In genomic region chr12:11657511-11657910, GRCh38 we compare ENCODE assay signal across 18 cellular contexts. TPM values are rescaled to one million over a fixed set of nuclear protein-coding genes. Genes with fewer than 3 reads are reported as not detected.
DNase-seq lines count a peak whose midpoint lies in the region; ATAC-seq, FAIRE-seq and TF ChIP-seq lines count a peak whose summit lies in the region.
"Had no signal": no experiment of that assay in that cellular context is flagged by ENCODE, and none has a peak within 500 bp of the region (broad histone marks: within the 10 kb centered on the region; RNA-seq: fewer than 3 reads in every experiment).

No MANE protein-coding gene starts in this region.

- no peak overlapping the region for H3K4me3 ChIP-seq in gastroesophageal sphincter
- H3K4me3 ChIP-seq: lower lobe of right lung, neural progenitor cell, right lobe of liver, tibial nerve had no signal

- no peaks in the 10 kb centered on the region for H3K9me3 Mint-ChIP-seq in activated CD8-positive, alpha-beta T cell treated with anti-CD3 and anti-CD28 coated beads for 36 hours
- no peaks in the 10 kb centered on the region for H3K9me3 Mint-ChIP-seq in activated CD8-positive, alpha-beta T cell treated with anti-CD3 and anti-CD28 coated beads, Interleukin-2, amount 10 ng/mL, durations not matched to agents 7 days and 5 days (ENCODE audit: insufficient read depth)
- H3K9me3 Mint-ChIP-seq in stimulated activated naive B cell treated with anti-CD40 and anti-IgM and Interleukin-4, amounts not matched to agents 10 μg/mL and 1 μg/mL and 100 μg/mL, for 72 hours, result no peaks in the 10 kb centered on the region
- H3K9me3 Mint-ChIP-seq: activated naive CD4-positive, alpha-beta T cell treated with anti-CD3 and anti-CD28 coated beads, Interleukin-2, amount 50 U/mL, for 72 hours; neural progenitor cell had no signal

- no peak overlapping the region for H3K27ac Mint-ChIP-seq in activated CD8-positive, alpha-beta T cell treated with anti-CD3 and anti-CD28 coated beads for 36 hours
- no peak overlapping the region for H3K27ac Mint-ChIP-seq in activated CD8-positive, alpha-beta T cell treated with anti-CD3 and anti-CD28 coated beads, Interleukin-2, amount 10 ng/mL, durations not matched to agents 7 days and 5 days
- H3K27ac Mint-ChIP-seq in stimulated activated naive B cell treated with anti-CD40 and anti-IgM and Interleukin-4, amounts not matched to agents 10 μg/mL and 1 μg/mL and 100 μg/mL, for 72 hours, result peak overlapping the region; percentile 70
- H3K27ac Mint-ChIP-seq: neural progenitor cell had no signal

- FAIRE-seq in RCC 7860 (lab: Jason Lieb, UNC), result no peak
- FAIRE-seq: GM19239 had no signal

- peaks cover 19% of the 10 kb centered on the region for H3K36me3 Mint-ChIP-seq in activated CD8-positive, alpha-beta T cell treated with anti-CD3 and anti-CD28 coated beads for 36 hours (ENCODE audit: low read depth)
- peaks cover 27% of the 10 kb centered on the region for H3K36me3 Mint-ChIP-seq in activated CD8-positive, alpha-beta T cell treated with anti-CD3 and anti-CD28 coated beads, Interleukin-2, amount 10 ng/mL, durations not matched to agents 7 days and 5 days (ENCODE audit: low read depth)
- peaks cover 38 to 39% of the 10 kb centered on the region in 2 donors for H3K36me3 Mint-ChIP-seq in stimulated activated naive B cell treated with anti-CD40 and anti-IgM and Interleukin-4, amounts not matched to agents 10 μg/mL and 1 μg/mL and 100 μg/mL, for 72 hours

- ATAC-seq in activated CD8-positive, alpha-beta T cell treated with anti-CD3 and anti-CD28 coated beads for 36 hours, result no peak
- ATAC-seq in activated CD8-positive, alpha-beta T cell treated with anti-CD3 and anti-CD28 coated beads, Interleukin-2, amount 10 ng/mL, durations not matched to agents 7 days and 5 days, result no peak
- ATAC-seq in gastroesophageal sphincter (no peak), HG03521 (IDR thresholded peaks at IDR 0.05; ENCODE audit: unreplicated experiment) (no peak), HG03039 (IDR thresholded peaks at IDR 0.05; ENCODE audit: unreplicated experiment) (no peak)
- no peak for ATAC-seq in stimulated activated naive B cell treated with anti-CD40 and anti-IgM and Interleukin-4, amounts not matched to agents 10 μg/mL and 1 μg/mL and 100 μg/mL, for 72 hours (replicated peaks)
- ATAC-seq: lower lobe of right lung, right lobe of liver had no signal

- H3K9me3 ChIP-seq in gastroesophageal sphincter, result no peaks in the 10 kb centered on the region
- H3K9me3 ChIP-seq: Caco-2, lower lobe of right lung, right lobe of liver, tibial nerve had no signal

- no peak for TF ChIP-seq CTCF in activated CD8-positive, alpha-beta T cell treated with anti-CD3 and anti-CD28 coated beads for 36 hours (IDR thresholded peaks at IDR 0.05)
- TF ChIP-seq CTCF in gastroesophageal sphincter (IDR thresholded peaks at IDR 0.05), result no peak

- H3K27ac ChIP-seq in gastroesophageal sphincter, result peak overlapping the region in 3 of 4 donors; percentile 49 to 97 (median 51)
- H3K27ac ChIP-seq: lower lobe of right lung, neural progenitor cell, right lobe of liver, tibial nerve, VCaP had no signal

- POLR2A ChIA-PET in activated CD8-positive, alpha-beta T cell treated with anti-CD3 and anti-CD28 coated beads for 36 hours (lab: Charles Lee), result interaction anchor here (0.7 to 1.2 kb wide), 4 partner anchors 7 to 1351 kb away, joined by 3 to 4 read pairs (median 4); no protein-coding TSS in a partner anchor
- POLR2A ChIA-PET in activated CD8-positive, alpha-beta T cell treated with anti-CD3 and anti-CD28 coated beads, Interleukin-2, amount 10 ng/mL, durations not matched to agents 7 days and 5 days (lab: Charles Lee), result interaction anchor here (1.1 kb wide), 1 partner anchor 9 kb away, joined by 3 read pairs; no protein-coding TSS in a partner anchor

- H3K27me3 ChIP-seq in gastroesophageal sphincter, result no peaks in the 10 kb centered on the region
- H3K27me3 ChIP-seq: neural progenitor cell, right lobe of liver, tibial nerve had no signal

- no peak for TF ChIP-seq POLR2A in gastroesophageal sphincter (IDR thresholded peaks at IDR 0.05)

- peak; percentile 27 for DNase-seq in activated CD8-positive, alpha-beta T cell treated with anti-CD3 and anti-CD28 coated beads for 36 hours
- DNase-seq in activated CD8-positive, alpha-beta T cell treated with anti-CD3 and anti-CD28 coated beads, Interleukin-2, amount 10 ng/mL, durations not matched to agents 7 days and 5 days, result no peak
- DNase-seq in RCC 7860 (ENCODE audit: low spot score), result peak; percentile 60
- DNase-seq in stimulated activated naive B cell treated with anti-CD40 and anti-IgM and Interleukin-4, amounts not matched to agents 10 μg/mL and 1 μg/mL and 100 μg/mL, for 72 hours, result no peak
- no peak for DNase-seq in activated effector memory CD4-positive, alpha-beta T cell treated with anti-CD3 and anti-CD28 coated beads, Interleukin-2, amount 50 U/mL, for 16 hours
- DNase-seq: Caco-2, lower lobe of right lung, NCI-H1048, NCI-H345, right lobe of liver had no signal

- no peaks in the 10 kb centered on the region for H3K27me3 Mint-ChIP-seq in activated CD8-positive, alpha-beta T cell treated with anti-CD3 and anti-CD28 coated beads for 36 hours
- H3K27me3 Mint-ChIP-seq in activated CD8-positive, alpha-beta T cell treated with anti-CD3 and anti-CD28 coated beads, Interleukin-2, amount 10 ng/mL, durations not matched to agents 7 days and 5 days (ENCODE audit: low read depth), result no peaks in the 10 kb centered on the region
- H3K27me3 Mint-ChIP-seq in stimulated activated naive B cell treated with anti-CD40 and anti-IgM and Interleukin-4, amounts not matched to agents 10 μg/mL and 1 μg/mL and 100 μg/mL, for 72 hours, result no peaks in the 10 kb centered on the region

- no peak for TF ChIP-seq EP300 in gastroesophageal sphincter (IDR thresholded peaks at IDR 0.05)

- peaks cover 82% of the 10 kb centered on the region for H3K4me1 Mint-ChIP-seq in activated CD8-positive, alpha-beta T cell treated with anti-CD3 and anti-CD28 coated beads for 36 hours (ENCODE audit: low read depth)
- H3K4me1 Mint-ChIP-seq in activated CD8-positive, alpha-beta T cell treated with anti-CD3 and anti-CD28 coated beads, Interleukin-2, amount 10 ng/mL, durations not matched to agents 7 days and 5 days (ENCODE audit: low read depth), result peaks cover 65% of the 10 kb centered on the region
- H3K4me1 Mint-ChIP-seq in stimulated activated naive B cell treated with anti-CD40 and anti-IgM and Interleukin-4, amounts not matched to agents 10 μg/mL and 1 μg/mL and 100 μg/mL, for 72 hours, result peaks cover 56 to 90% of the 10 kb centered on the region in 2 donors

- CTCF ChIA-PET in activated CD8-positive, alpha-beta T cell treated with anti-CD3 and anti-CD28 coated beads for 36 hours (lab: Charles Lee), result interaction anchor here (0.9 to 1.8 kb wide), 2 partner anchors 76 to 160 kb away, joined by 3 to 4 read pairs; no protein-coding TSS in a partner anchor
- CTCF ChIA-PET in activated CD8-positive, alpha-beta T cell treated with anti-CD3 and anti-CD28 coated beads, Interleukin-2, amount 10 ng/mL, durations not matched to agents 7 days and 5 days (lab: Charles Lee), result interaction anchor here (0.7 to 4.2 kb wide), 3 partner anchors 110 to 376 kb away, joined by 3 to 16 read pairs (median 3); no protein-coding TSS in a partner anchor

- no peak overlapping the region for H3K4me3 Mint-ChIP-seq in activated CD8-positive, alpha-beta T cell treated with anti-CD3 and anti-CD28 coated beads for 36 hours
- no peak overlapping the region for H3K4me3 Mint-ChIP-seq in activated CD8-positive, alpha-beta T cell treated with anti-CD3 and anti-CD28 coated beads, Interleukin-2, amount 10 ng/mL, durations not matched to agents 7 days and 5 days
- H3K4me3 Mint-ChIP-seq in stimulated activated naive B cell treated with anti-CD40 and anti-IgM and Interleukin-4, amounts not matched to agents 10 μg/mL and 1 μg/mL and 100 μg/mL, for 72 hours, result no peak overlapping the region
- H3K4me3 Mint-ChIP-seq: neural progenitor cell had no signal

- H3K4me1 ChIP-seq in gastroesophageal sphincter, result peaks cover 5 to 86% (median 49%) of the 10 kb centered on the region in 3 donors
- H3K4me1 ChIP-seq: Caco-2 had no signal

- intact Hi-C loops in activated CD8-positive, alpha-beta T cell treated with anti-CD3 and anti-CD28 coated beads for 36 hours (cut with micrococcal nuclease), result loop anchor here (10.0 kb wide), 1 partner anchor 247 kb away; no protein-coding TSS in a partner anchor

- H3K36me3 ChIP-seq in gastroesophageal sphincter, result no peaks in the 10 kb centered on the region
- H3K36me3 ChIP-seq: neural progenitor cell, right lobe of liver, tibial nerve had no signal

- 68 to 70% methylated on average over 6 of the region's 6 CpGs for WGBS in gastroesophageal sphincter (ENCODE audit: low coverage in 1 of 2), 2 donors

RNA-seq across cellular contexts. Expression of gene ETV6, which starts 8.0 kb away (rescaled TPM):
- total RNA-seq in activated CD8-positive, alpha-beta T cell treated with anti-CD3 and anti-CD28 coated beads for 36 hours, result 10 to 100 TPM; 20.5 to 22.7 TPM
- 10 to 100 TPM; 22.1 to 26.1 TPM for total RNA-seq in activated CD8-positive, alpha-beta T cell treated with anti-CD3 and anti-CD28 coated beads, Interleukin-2, amount 10 ng/mL, durations not matched to agents 7 days and 5 days
- 10 to 100 TPM; 18.7 to 30.1 (median 21.1) TPM for total RNA-seq in gastroesophageal sphincter

Comparison
In these comparisons a context has a peak if more than half of its experiments do, and no peak if none do; other contexts are left out.
1. DNase-seq: peak in activated CD8-positive, alpha-beta T cell treated with anti-CD3 and anti-CD28 coated beads for 36 hours (single experiment) and RCC 7860 (single experiment); none in activated CD8-positive, alpha-beta T cell treated with anti-CD3 and anti-CD28 coated beads, Interleukin-2, amount 10 ng/mL, durations not matched to agents 7 days and 5 days (single experiment), stimulated activated naive B cell treated with anti-CD40 and anti-IgM and Interleukin-4, amounts not matched to agents 10 μg/mL and 1 μg/mL and 100 μg/mL, for 72 hours (single experiment) and activated effector memory CD4-positive, alpha-beta T cell treated with anti-CD3 and anti-CD28 coated beads, Interleukin-2, amount 50 U/mL, for 16 hours (single experiment).